In the genomic region with DNA sequence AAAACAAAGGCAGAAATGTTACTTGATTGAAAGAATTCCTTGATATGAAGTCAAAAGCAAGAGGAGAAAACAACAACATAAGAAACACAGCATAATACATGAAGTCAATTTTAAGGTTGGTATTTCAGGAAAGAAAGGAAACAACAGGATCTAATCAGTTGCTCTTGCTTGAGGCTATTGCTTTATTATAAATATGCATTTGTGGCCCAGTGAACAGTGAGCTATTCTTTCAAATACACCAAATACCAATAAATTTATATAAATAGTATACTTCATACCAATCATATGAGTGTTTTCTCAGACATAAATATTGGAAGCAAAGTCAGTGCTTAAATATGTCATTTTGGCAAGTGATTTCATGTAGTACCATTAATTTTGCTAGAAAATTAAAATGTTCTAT, we compare ENCODE assay signal across 31 cellular contexts.
"Had no signal": no experiment of that assay in that cellular context is flagged by ENCODE, and none has a peak within 500 bp of the region (broad histone marks: within the 10 kb centered on the region; RNA-seq: fewer than 3 reads in every experiment).

No MANE protein-coding gene starts in this region.

- H3K27ac Mint-ChIP-seq: activated CD4-positive, alpha-beta memory T cell treated with anti-CD3 and anti-CD28 coated beads for 36 hours; activated CD4-positive, alpha-beta T cell treated with anti-CD3 and anti-CD28 coated beads for 36 hours; activated CD4-positive, alpha-beta T cell treated with anti-CD3 and anti-CD28 coated beads, Interleukin-2, amount 10 ng/mL, durations not matched to agents 24 days and 14 days; activated CD8-positive, alpha-beta memory T cell treated with anti-CD3 and anti-CD28 coated beads, Interleukin-2, amount 10 ng/mL, durations not matched to agents 7 days and 5 days; activated CD8-positive, alpha-beta T cell treated with anti-CD3 and anti-CD28 coated beads, Interleukin-2, amount 10 ng/mL, durations not matched to agents 7 days and 5 days; activated naive CD4-positive, alpha-beta T cell treated with anti-CD3 and anti-CD28 coated beads for 36 hours; activated naive CD4-positive, alpha-beta T cell treated with anti-CD3 and anti-CD28 coated beads, Interleukin-2, amount 50 U/mL, for 24 hours; activated naive CD8-positive, alpha-beta T cell treated with anti-CD3 and anti-CD28 coated beads for 36 hours; activated naive CD8-positive, alpha-beta T cell treated with anti-CD3 and anti-CD28 coated beads, Interleukin-2, amount 50 U/mL, for 24 hours; activated T-helper 1 cell treated with anti-CD3 and anti-CD28 coated beads, Interleukin-12 subunit alpha, Interleukin-12 subunit beta, Interleukin-2, Interleukin-4 antibody, amounts not matched to agents 30 ng/mL and 10 ng/mL and 1 ng/mL, durations not matched to agents 14 hours and 24 hours and 36 hours; activated T-helper 2 cell treated with anti-CD3 and anti-CD28 coated beads, Interferon-gamma antibody, Interleukin-2, Interleukin-4, amounts not matched to agents 10 μg/mL and 5 μg/mL and 100 μg/mL, durations not matched to agents 14 hours and 24 hours and 36 hours; effector memory CD8-positive, alpha-beta T cell; T-helper 17 cell; T-helper 2 cell treated with Interferon-gamma antibody and Interleukin-4, amounts not matched to agents 5 μg/mL and 100 μg/mL, for 36 hours had no signal

- H3K36me3 Mint-ChIP-seq: activated CD4-positive, alpha-beta memory T cell treated with anti-CD3 and anti-CD28 coated beads for 36 hours; activated CD8-positive, alpha-beta memory T cell treated with anti-CD3 and anti-CD28 coated beads, Interleukin-2, amount 10 ng/mL, durations not matched to agents 7 days and 5 days; activated naive CD4-positive, alpha-beta T cell treated with anti-CD3 and anti-CD28 coated beads, Interleukin-2, amount 50 U/mL, for 24 hours; activated naive CD8-positive, alpha-beta T cell treated with anti-CD3 and anti-CD28 coated beads for 36 hours had no signal

- H3K4me1 Mint-ChIP-seq: activated CD4-positive, alpha-beta T cell treated with anti-CD3 and anti-CD28 coated beads for 36 hours; activated CD4-positive, alpha-beta T cell treated with anti-CD3 and anti-CD28 coated beads, Interleukin-2, amount 10 ng/mL, durations not matched to agents 24 days and 14 days; activated CD8-positive, alpha-beta memory T cell treated with anti-CD3 and anti-CD28 coated beads, Interleukin-2, amount 10 ng/mL, durations not matched to agents 7 days and 5 days; activated naive CD4-positive, alpha-beta T cell treated with anti-CD3 and anti-CD28 coated beads, Interleukin-2, amount 50 U/mL, for 24 hours; activated naive CD8-positive, alpha-beta T cell treated with anti-CD3 and anti-CD28 coated beads for 36 hours; activated naive CD8-positive, alpha-beta T cell treated with anti-CD3 and anti-CD28 coated beads, Interleukin-2, amount 50 U/mL, for 24 hours; T-helper 17 cell had no signal

- H3K4me3 Mint-ChIP-seq: activated CD4-positive, alpha-beta memory T cell treated with anti-CD3 and anti-CD28 coated beads for 36 hours; activated CD4-positive, alpha-beta T cell treated with anti-CD3 and anti-CD28 coated beads for 36 hours; activated CD4-positive, alpha-beta T cell treated with anti-CD3 and anti-CD28 coated beads, Interleukin-2, amount 10 ng/mL, durations not matched to agents 24 days and 14 days; activated CD8-positive, alpha-beta memory T cell treated with anti-CD3 and anti-CD28 coated beads, Interleukin-2, amount 10 ng/mL, durations not matched to agents 7 days and 5 days; activated CD8-positive, alpha-beta T cell treated with anti-CD3 and anti-CD28 coated beads, Interleukin-2, amount 10 ng/mL, durations not matched to agents 7 days and 5 days; activated naive CD4-positive, alpha-beta T cell treated with anti-CD3 and anti-CD28 coated beads for 36 hours; activated naive CD4-positive, alpha-beta T cell treated with anti-CD3 and anti-CD28 coated beads, Interleukin-2, amount 50 U/mL, for 24 hours; activated naive CD8-positive, alpha-beta T cell treated with anti-CD3 and anti-CD28 coated beads for 36 hours; activated naive CD8-positive, alpha-beta T cell treated with anti-CD3 and anti-CD28 coated beads, Interleukin-2, amount 50 U/mL, for 24 hours; activated T-helper 1 cell treated with anti-CD3 and anti-CD28 coated beads, Interleukin-12 subunit alpha, Interleukin-12 subunit beta, Interleukin-2, Interleukin-4 antibody, amounts not matched to agents 30 ng/mL and 10 ng/mL and 1 ng/mL, durations not matched to agents 14 hours and 24 hours and 36 hours; effector memory CD8-positive, alpha-beta T cell; T-helper 17 cell; T-helper 2 cell treated with Interferon-gamma antibody and Interleukin-4, amounts not matched to agents 5 μg/mL and 100 μg/mL, for 36 hours had no signal

- DNase-seq: activated CD4-positive, alpha-beta memory T cell treated with anti-CD3 and anti-CD28 coated beads for 36 hours; activated CD4-positive, alpha-beta T cell treated with anti-CD3 and anti-CD28 coated beads for 36 hours; activated CD4-positive, alpha-beta T cell treated with anti-CD3 and anti-CD28 coated beads, Interleukin-2, amount 10 ng/mL, durations not matched to agents 24 days and 14 days; activated CD4-positive, CD25-positive, alpha-beta regulatory T cell; activated CD4-positive, CD25-positive, alpha-beta regulatory T cell treated with anti-CD3 and anti-CD28 coated beads, Interleukin-2, amount 50 U/mL, for 72 hours; activated CD8-positive, alpha-beta memory T cell treated with anti-CD3 and anti-CD28 coated beads, Interleukin-2, amount 10 ng/mL, durations not matched to agents 7 days and 5 days; activated CD8-positive, alpha-beta memory T cell treated with anti-CD3 and anti-CD28 coated beads, Interleukin-2, amount 50 U/mL, for 4 hours; activated CD8-positive, alpha-beta T cell treated with anti-CD3 and anti-CD28 coated beads, Interleukin-2, amount 10 ng/mL, durations not matched to agents 7 days and 5 days; activated effector memory CD4-positive, alpha-beta T cell treated with anti-CD3 and anti-CD28 coated beads, Interleukin-2, amount 50 U/mL, for 16 hours; activated naive CD4-positive, alpha-beta T cell treated with anti-CD3 and anti-CD28 coated beads for 36 hours; activated naive CD8-positive, alpha-beta T cell treated with anti-CD3 and anti-CD28 coated beads for 36 hours; activated naive CD8-positive, alpha-beta T cell treated with anti-CD3 and anti-CD28 coated beads, Interleukin-2, amount 50 U/mL, for 24 hours; activated T-cell treated with anti-CD3 and anti-CD28 coated beads, Interleukin-2, amount 50 U/mL, for 1 hour; activated T-cell treated with anti-CD3 and anti-CD28 coated beads, Interleukin-2, amount 50 U/mL, for 48 hours; adrenal gland; amygdala; aorta; body of pancreas; caudate nucleus; cortex of kidney; dermis blood vessel endothelial cell; effector CD4-positive, alpha-beta T cell; effector memory CD8-positive, alpha-beta T cell; erythroblast; head of caudate nucleus; T-helper 1 cell; T-helper 17 cell had no signal

- H3K27me3 Mint-ChIP-seq: activated CD4-positive, alpha-beta memory T cell treated with anti-CD3 and anti-CD28 coated beads for 36 hours; activated CD4-positive, alpha-beta T cell treated with anti-CD3 and anti-CD28 coated beads for 36 hours; activated CD4-positive, alpha-beta T cell treated with anti-CD3 and anti-CD28 coated beads, Interleukin-2, amount 10 ng/mL, durations not matched to agents 24 days and 14 days; activated CD8-positive, alpha-beta memory T cell treated with anti-CD3 and anti-CD28 coated beads, Interleukin-2, amount 10 ng/mL, durations not matched to agents 7 days and 5 days; activated naive CD4-positive, alpha-beta T cell treated with anti-CD3 and anti-CD28 coated beads, Interleukin-2, amount 50 U/mL, for 24 hours; activated naive CD8-positive, alpha-beta T cell treated with anti-CD3 and anti-CD28 coated beads for 36 hours; activated naive CD8-positive, alpha-beta T cell treated with anti-CD3 and anti-CD28 coated beads, Interleukin-2, amount 50 U/mL, for 24 hours; effector memory CD8-positive, alpha-beta T cell; T-helper 17 cell had no signal
